ENCODE assay signal across 13 cellular contexts in the genomic region with DNA sequence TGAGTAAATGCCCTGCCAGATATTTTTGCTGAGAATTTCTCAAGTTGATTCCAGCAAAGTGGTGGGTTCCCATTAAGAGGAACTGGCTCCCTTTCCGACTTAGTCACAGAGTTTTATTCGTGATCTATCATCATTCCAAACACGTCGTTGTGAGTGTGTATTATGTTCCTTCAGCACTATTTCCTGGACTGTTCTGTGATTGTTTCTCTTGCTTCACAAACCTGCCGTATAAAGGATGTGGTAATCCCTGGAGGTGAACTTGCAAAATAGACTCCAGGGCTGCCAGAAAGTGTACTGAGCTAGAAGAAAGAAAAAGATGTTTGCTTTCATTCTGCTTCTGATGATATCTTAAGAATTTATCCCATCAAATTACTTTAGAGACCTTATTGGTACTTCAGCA. TPM values are rescaled to one million over a fixed set of nuclear protein-coding genes. Genes with fewer than 3 reads are reported as not detected.
DNase-seq lines count a peak whose midpoint lies in the region; ATAC-seq and TF ChIP-seq lines count a peak whose summit lies in the region.
"Had no signal": no experiment of that assay in that cellular context is flagged by ENCODE, and none has a peak within 500 bp of the region (broad histone marks: within the 10 kb centered on the region; RNA-seq: fewer than 3 reads in every experiment).

No MANE protein-coding gene starts in this region.

- H3K36me3 ChIP-seq in mammary epithelial cell (ENCODE audit: insufficient read depth, low read length): no peaks in the 10 kb centered on the region
- H3K36me3 ChIP-seq: uterus had no signal

- 11% methylated on average over 5 of the region's 5 CpGs for WGBS in mammary epithelial cell (ENCODE audit: low coverage, missing lambda C conversion rate)
- 30% methylated on average over 5 of the region's 5 CpGs for WGBS in right cardiac atrium

- dilution Hi-C loops in mammary epithelial cell (cut with HindIII; ENCODE audit: low sequenced_read_pairs): no loop called here

- H3K27ac ChIP-seq in mammary epithelial cell (ENCODE audit: insufficient read depth, low read depth, low read length): no peak overlapping the region
- H3K27ac ChIP-seq in right cardiac atrium (ENCODE audit: low read length): peak overlapping the region; percentile 2

- ATAC-seq in right cardiac atrium (peak; percentile 57 to 79), HG02840 (IDR thresholded peaks at IDR 0.05; ENCODE audit: low FRiP score, unreplicated experiment) (no peak), HG02798 (IDR thresholded peaks at IDR 0.05; ENCODE audit: poor library complexity, unreplicated experiment) (no peak)

- in situ Hi-C loops in mammary epithelial cell (cut with MboI; ENCODE audit: low sequenced_read_pairs in 2 of 2): no loop called here

- no peaks in the 10 kb centered on the region for H3K27me3 ChIP-seq in mammary epithelial cell (ENCODE audit: insufficient read depth, low read length)
- no peaks in the 10 kb centered on the region for H3K27me3 ChIP-seq in right cardiac atrium (ENCODE audit: control insufficient read depth, insufficient read depth)
- H3K27me3 ChIP-seq: uterus had no signal

- H3K79me2 ChIP-seq in mammary epithelial cell (ENCODE audit: insufficient read depth, low read length): no peaks in the 10 kb centered on the region

- DNase-seq in AG08395 (ENCODE audit: low spot score): peak; percentile 39
- DNase-seq in Jurkat, Clone E6-1 (ENCODE audit: low read depth, low spot score): peak; percentile 57
- DNase-seq in mammary epithelial cell: peak; percentile 73
- no peak for DNase-seq in right cardiac atrium
- DNase-seq in activated CD4-positive, alpha-beta T cell treated with anti-CD3 and anti-CD28 coated beads for 48 hours: no peak
- no peak for DNase-seq in DMS114 treated with DMSO at 0.1 percent for 48 hours (lab: John Stamatoyannopoulos, UW; ENCODE audit: unreplicated experiment)
- DNase-seq: activated T-cell treated with anti-CD3 and anti-CD28 coated beads for 4 hours, anterior cingulate cortex, left cardiac atrium, NCI-H446 treated with DMSO at 0.1 percent for 48 hours had no signal

- BruUV-seq in mammary epithelial cell (replicated peaks; lab: Mats Ljungman, UMichigan): no TSS peak

- TF ChIP-seq CTCF in mammary epithelial cell (conservative IDR thresholded peaks at IDR 0.05 in 1 of 2, IDR thresholded peaks at IDR 0.05 in 1 of 2; ENCODE audit: extremely low read depth in 1 of 2, insufficient read depth in 1 of 2, low read depth in 1 of 2, low read length in 2 of 2): no peak

- no peaks in the 10 kb centered on the region for H4K20me1 ChIP-seq in mammary epithelial cell (ENCODE audit: insufficient read depth, low read length)

- H3K9ac ChIP-seq in mammary epithelial cell (ENCODE audit: insufficient read depth, low read length): no peak overlapping the region

- intact Hi-C loops in mammary epithelial cell (cut with micrococcal nuclease): no loop called here
- intact Hi-C loops in right cardiac atrium (cut with DNase I): no loop called here

- H3K4me1 ChIP-seq in mammary epithelial cell (ENCODE audit: insufficient read depth, low read length) (no peaks in the 10 kb centered on the region), right cardiac atrium (ENCODE audit: control insufficient read depth, insufficient read depth, low read length) (no peaks in the 10 kb centered on the region)
- H3K4me1 ChIP-seq: uterus had no signal

- no peak overlapping the region for H2AFZ ChIP-seq in mammary epithelial cell (ENCODE audit: low read depth, low read length)

- CTCF ChIA-PET in mammary epithelial cell (lab: Charles Lee; ENCODE audit: low non-redundant PET): no interaction called here

- H3K4me2 ChIP-seq in mammary epithelial cell (ENCODE audit: insufficient read depth, low read depth, low read length): no peak overlapping the region

- no peak overlapping the region for H3K4me3 ChIP-seq in Jurkat, Clone E6-1 (ENCODE audit: low read length)
- H3K4me3 ChIP-seq in mammary epithelial cell (replicated peaks in 1 of 3; ENCODE audit: insufficient read depth in 1 of 3, low read depth in 2 of 3, low read length in 3 of 3) (no peak overlapping the region), right cardiac atrium (ENCODE audit: low read length) (no peak overlapping the region)
- H3K4me3 ChIP-seq: uterus had no signal

- no peaks in the 10 kb centered on the region for H3K9me3 ChIP-seq in mammary epithelial cell (replicated peaks; ENCODE audit: insufficient read depth, low read length)
- no peaks in the 10 kb centered on the region for H3K9me3 ChIP-seq in right cardiac atrium (ENCODE audit: control insufficient read depth, low read length)
- H3K9me3 ChIP-seq: uterus had no signal

RNA-seq across cellular contexts. Expression of gene CAPN3, which starts 14.5 kb away (rescaled TPM):
- 0.96 TPM for polyA plus RNA-seq in Jurkat, Clone E6-1 (2012; ENCODE audit: insufficient read depth, insufficient read length)
- total RNA-seq in mammary epithelial cell (10 to 100 TPM in 1 of 2 donors, 1 to 10 TPM in 1; 2.8 to 12.7 TPM), right cardiac atrium (10 to 100 TPM in 1 of 4 donors, 1 to 10 TPM in 3; 6.8 to 11.3 (median 7.2) TPM)
- polyA plus RNA-seq in mammary epithelial cell (3.6 TPM), right cardiac atrium (11.4 TPM)
- 1.1 TPM for polyA minus RNA-seq in mammary epithelial cell

Comparison
In these comparisons a context has a peak if more than half of its experiments do, and no peak if none do; other contexts are left out.
1. DNase-seq: peak in AG08395 (single experiment), Jurkat, Clone E6-1 (single experiment) and mammary epithelial cell (single experiment); none in right cardiac atrium (0 of 3), activated CD4-positive, alpha-beta T cell treated with anti-CD3 and anti-CD28 coated beads for 48 hours (single experiment) and DMS114 treated with DMSO at 0.1 percent for 48 hours (single experiment).
2. ATAC-seq: peak in right cardiac atrium (2 of 2); none in HG02840 (single experiment) and HG02798 (single experiment).